In the genomic region with DNA sequence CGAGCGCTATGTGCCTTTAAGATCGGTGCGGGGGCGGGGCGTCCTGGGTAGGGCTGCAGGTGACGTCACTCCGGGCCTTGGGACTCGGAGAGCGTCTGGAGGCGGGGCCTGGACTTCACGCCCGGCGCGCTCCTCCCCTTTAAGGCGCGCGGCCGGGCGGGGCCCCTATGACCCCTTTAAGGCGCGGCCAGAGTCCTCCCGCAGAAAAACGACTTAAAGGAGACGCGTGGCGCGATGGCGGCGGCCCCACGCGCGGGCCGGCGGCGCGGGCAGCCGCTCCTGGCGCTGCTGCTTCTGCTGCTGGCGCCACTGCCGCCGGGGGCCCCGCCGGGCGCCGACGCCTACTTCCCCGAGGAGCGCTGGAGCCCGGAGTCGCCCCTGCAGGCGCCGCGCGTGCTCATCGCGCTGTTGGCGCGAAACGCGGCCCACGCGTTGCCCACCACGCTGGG, we compare ENCODE assay signal across 8 cellular contexts. TPM values are rescaled to one million over a fixed set of nuclear protein-coding genes. Genes with fewer than 3 reads are reported as not detected.
DNase-seq lines count a peak whose midpoint lies in the region; ATAC-seq, FAIRE-seq and TF ChIP-seq lines count a peak whose summit lies in the region.

TSS of gene COLGALT1 (plus strand) at position 170 of the 449 bp plus-strand sequence. CDS start at position 235, 65 bp downstream.

- H3K4me1 ChIP-seq in mucosa of rectum (ENCODE audit: control insufficient read depth in 2 of 2, insufficient read depth in 2 of 2, low read length in 2 of 2): peaks cover 10 to 13% of the 10 kb centered on the region in 2 donors

- peaks cover 10 to 16% of the 10 kb centered on the region in 2 donors for H3K36me3 ChIP-seq in mucosa of rectum (ENCODE audit: control insufficient read depth in 2 of 2, insufficient read depth in 2 of 2, low read length in 2 of 2)

- peak; percentile 81 for ATAC-seq in GM21619 (IDR thresholded peaks at IDR 0.05; ENCODE audit: unreplicated experiment)

- H3K4me3 ChIP-seq in epithelial cell of proximal tubule (ENCODE audit: low read depth, low read length) (peak within 1 kb of the TSS; percentile 94), mucosa of rectum (ENCODE audit: low read length in 2 of 2) (peak within 1 kb of the TSS; percentile 86 to 87)

- FAIRE-seq in D721Med (lab: Jason Lieb, UNC): no peak

- H3K9me3 ChIP-seq in mucosa of rectum (ENCODE audit: control insufficient read depth in 2 of 2, low read length in 2 of 2): no peaks in the 10 kb centered on the region

- DNase-seq in D721Med (ENCODE audit: insufficient read length, low spot score) (peak; percentile 84), KG1 (lab: John Stamatoyannopoulos, UW) (peak; percentile 98), epithelial cell of proximal tubule (ENCODE audit: low read depth) (peak; percentile 31)
- peak; percentile 95 for DNase-seq in activated T-cell treated with anti-CD3 and anti-CD28 coated beads, Interleukin-2, amount 50 U/mL, for 1 hour
- peak; percentile 97 to 99 for DNase-seq in stimulated activated CD8-positive, alpha-beta memory T cell treated with anti-CD3 and anti-CD28 coated beads, Interleukin-4, amount 100 ng/mL, for 4 hours (ENCODE audit: low read depth in 2 of 2, low spot score in 1 of 2)

- peak within 1 kb of the TSS; percentile 85 to 92 for H3K27ac ChIP-seq in mucosa of rectum (ENCODE audit: low read depth in 2 of 2, low read length in 2 of 2)

- peak within 1 kb of the TSS; percentile 84 to 91 for H3K9ac ChIP-seq in mucosa of rectum (ENCODE audit: low read depth in 1 of 2, low read length in 2 of 2)

- no peak for TF ChIP-seq CTCF in D721Med (IDR thresholded peaks at IDR 0.05; ENCODE audit: insufficient read depth, missing control alignments)
- no peak for TF ChIP-seq CTCF in epithelial cell of proximal tubule (conservative IDR thresholded peaks at IDR 0.05; ENCODE audit: low read depth, low read length)

- H3K27me3 ChIP-seq in mucosa of rectum (ENCODE audit: control insufficient read depth in 2 of 2, insufficient read depth in 2 of 2, low read length in 2 of 2): no peaks in the 10 kb centered on the region

TF ChIP-seq in PFSK-1, 5 proteins besides CTCF, POLR2A, EP300 and RAD21:
- TF ChIP-seq FOXP2 (optimal IDR thresholded peaks at IDR 0.05; ENCODE audit: borderline replicate concordance, extremely low read depth, extremely low read length, insufficient read depth) (peak; percentile 83), SIN3A (IDR thresholded peaks at IDR 0.05; ENCODE audit: borderline replicate concordance, insufficient read depth, low read length) (no peak)

RNA-seq across cellular contexts. Expression of gene COLGALT1, which starts in this region (rescaled TPM):
- polyA plus RNA-seq in PFSK-1 (2012; ENCODE audit: insufficient read length, low read depth): 143 TPM
- 83.6 and 126 TPM in 2 replicates for total RNA-seq in epithelial cell of proximal tubule

Comparison
In these comparisons a context has a peak if more than half of its experiments do, and no peak if none do; other contexts are left out.
1. Peak in every context shown above with its lines: DNase-seq, ATAC-seq, H3K4me3 ChIP-seq and H3K27ac ChIP-seq.
2. DNase-seq: peak in every context shown above with its lines; median percentile 98 in KG1; 98 in stimulated activated CD8-positive, alpha-beta memory T cell treated with anti-CD3 and anti-CD28 coated beads, Interleukin-4, amount 100 ng/mL, for 4 hours; 95 in activated T-cell treated with anti-CD3 and anti-CD28 coated beads, Interleukin-2, amount 50 U/mL, for 1 hour; 84 in D721Med; 31 in epithelial cell of proximal tubule.